1 cellular context compared by ENCODE assay signal in genomic region chr17:16449121-16449570, GRCh38.
TF ChIP-seq lines count a peak whose summit lies in the region.

No MANE protein-coding gene starts in this region.

TF ChIP-seq in HepG2, 621 proteins besides CTCF, POLR2A, EP300 and RAD21:
- TF ChIP-seq, protein P1, sequence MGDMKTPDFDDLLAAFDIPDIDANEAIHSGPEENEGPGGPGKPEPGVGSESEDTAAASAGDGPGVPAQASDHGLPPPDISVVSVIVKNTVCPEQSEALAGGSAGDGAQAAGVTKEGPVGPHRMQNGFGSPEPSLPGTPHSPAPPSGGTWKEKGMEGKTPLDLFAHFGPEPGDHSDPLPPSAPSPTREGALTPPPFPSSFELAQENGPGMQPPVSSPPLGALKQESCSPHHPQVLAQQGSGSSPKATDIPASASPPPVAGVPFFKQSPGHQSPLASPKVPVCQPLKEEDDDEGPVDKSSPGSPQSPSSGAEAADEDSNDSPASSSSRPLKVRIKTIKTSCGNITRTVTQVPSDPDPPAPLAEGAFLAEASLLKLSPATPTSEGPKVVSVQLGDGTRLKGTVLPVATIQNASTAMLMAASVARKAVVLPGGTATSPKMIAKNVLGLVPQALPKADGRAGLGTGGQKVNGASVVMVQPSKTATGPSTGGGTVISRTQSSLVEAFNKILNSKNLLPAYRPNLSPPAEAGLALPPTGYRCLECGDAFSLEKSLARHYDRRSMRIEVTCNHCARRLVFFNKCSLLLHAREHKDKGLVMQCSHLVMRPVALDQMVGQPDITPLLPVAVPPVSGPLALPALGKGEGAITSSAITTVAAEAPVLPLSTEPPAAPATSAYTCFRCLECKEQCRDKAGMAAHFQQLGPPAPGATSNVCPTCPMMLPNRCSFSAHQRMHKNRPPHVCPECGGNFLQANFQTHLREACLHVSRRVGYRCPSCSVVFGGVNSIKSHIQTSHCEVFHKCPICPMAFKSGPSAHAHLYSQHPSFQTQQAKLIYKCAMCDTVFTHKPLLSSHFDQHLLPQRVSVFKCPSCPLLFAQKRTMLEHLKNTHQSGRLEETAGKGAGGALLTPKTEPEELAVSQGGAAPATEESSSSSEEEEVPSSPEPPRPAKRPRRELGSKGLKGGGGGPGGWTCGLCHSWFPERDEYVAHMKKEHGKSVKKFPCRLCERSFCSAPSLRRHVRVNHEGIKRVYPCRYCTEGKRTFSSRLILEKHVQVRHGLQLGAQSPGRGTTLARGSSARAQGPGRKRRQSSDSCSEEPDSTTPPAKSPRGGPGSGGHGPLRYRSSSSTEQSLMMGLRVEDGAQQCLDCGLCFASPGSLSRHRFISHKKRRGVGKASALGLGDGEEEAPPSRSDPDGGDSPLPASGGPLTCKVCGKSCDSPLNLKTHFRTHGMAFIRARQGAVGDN (CRISPR knock-in tag; IDR thresholded peaks at IDR 0.05) = 0 out of 2 replicates have a peak, but pooled peaks have one; percentile 19
- no peak for TF ChIP-seq ZNF292 (CRISPR knock-in tag; IDR thresholded peaks at IDR 0.05; ENCODE audit: borderline replicate concordance, low read depth)
- TF ChIP-seq ZBTB33 (CRISPR knock-in tag; IDR thresholded peaks at IDR 0.05) = peak; percentile 29; the same call in 1 of the 2 replicates
- TF ChIP-seq ARHGAP35 (CRISPR knock-in tag; IDR thresholded peaks at IDR 0.05; ENCODE audit: borderline replicate concordance) = no peak
- TF ChIP-seq ZNF768 (CRISPR knock-in tag; IDR thresholded peaks at IDR 0.05) = peak; percentile 87
